In the genomic region with DNA sequence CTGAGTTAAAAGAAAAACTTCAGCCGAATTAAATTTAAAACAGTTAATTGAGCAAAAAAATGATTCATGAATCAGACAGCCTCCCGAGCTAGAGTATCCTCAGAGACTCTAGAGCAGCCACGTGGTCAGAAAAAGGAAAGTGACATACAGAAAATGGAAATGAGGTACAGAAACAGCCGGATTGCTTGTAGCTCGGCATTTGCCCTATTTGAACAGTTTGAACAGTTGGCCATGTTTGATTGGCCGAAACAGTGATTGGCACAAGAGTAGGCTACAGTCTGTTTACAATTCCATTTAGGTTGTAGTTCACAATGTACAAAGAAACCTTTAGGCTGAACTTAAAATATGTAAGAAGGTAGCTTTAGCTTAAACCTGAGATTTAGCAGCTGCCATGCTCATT, we compare ENCODE assay signal across 20 cellular contexts. TPM values are rescaled to one million over a fixed set of nuclear protein-coding genes. Genes with fewer than 3 reads are reported as not detected.
A peak's percentile ranks its signal among the peaks of the same experiment; 100 is the strongest.
DNase-seq lines count a peak whose midpoint lies in the region; ATAC-seq and TF ChIP-seq lines count a peak whose summit lies in the region.
"Had no signal": no experiment of that assay in that cellular context is flagged by ENCODE, and none has a peak within 500 bp of the region (broad histone marks: within the 10 kb centered on the region; RNA-seq: fewer than 3 reads in every experiment).

No MANE protein-coding gene starts in this region.

- H3T11ph ChIP-seq in H9 (ENCODE audit: low read length), result no peak overlapping the region

- H3K14ac ChIP-seq in H9 (ENCODE audit: insufficient read depth, low read length), result no peak overlapping the region

- 0 out of 2 replicates have a peak, but pooled peaks cover 5% of the 10 kb centered on the region for H3F3A ChIP-seq in MM.1S (ENCODE audit: insufficient read depth, low read length)

- H2AFZ ChIP-seq in MM.1S (ENCODE audit: low read length), result no peak overlapping the region
- peak overlapping the region; percentile 57 for H2AFZ ChIP-seq in osteoblast (ENCODE audit: low read length)
- H2AFZ ChIP-seq in H9 (ENCODE audit: low read length), result no peak overlapping the region

- no peak overlapping the region for H3K18ac ChIP-seq in H9 (ENCODE audit: insufficient read length, low read depth, low read length)

- intact Hi-C loops in activated B cell treated with CpG ODN at 0.5 μM for 24 hours (cut with micrococcal nuclease), result no loop called here

- no peak overlapping the region for H3K4ac ChIP-seq in H9 (ENCODE audit: low read depth, low read length)

- no peaks in the 10 kb centered on the region for H3K27me3 ChIP-seq in MM.1S (replicated peaks; ENCODE audit: insufficient read depth, low read length)
- peaks cover 12% of the 10 kb centered on the region for H3K27me3 ChIP-seq in osteoblast (ENCODE audit: insufficient read depth, low read length)
- no peaks in the 10 kb centered on the region for H3K27me3 ChIP-seq in H9 (ENCODE audit: insufficient read depth, low read length)
- no peaks in the 10 kb centered on the region for H3K27me3 ChIP-seq in HAP-1 (ENCODE audit: low read depth)
- H3K27me3 ChIP-seq: breast epithelium had no signal

- H4K8ac ChIP-seq in H9 (replicated peaks; ENCODE audit: insufficient read length, low read depth, low read length), result no peak overlapping the region

- peaks cover 14% of the 10 kb centered on the region for H3K4me1 Mint-ChIP-seq in activated B cell treated with CpG ODN at 0.5 μM for 24 hours
- peaks cover 3% of the 10 kb centered on the region in 2 experiments for H3K4me1 Mint-ChIP-seq in H9

- no peak overlapping the region for H2BK120ac ChIP-seq in H9 (ENCODE audit: low read depth, low read length, poor library complexity, severe bottlenecking)

- H3K27ac ChIP-seq in MM.1S (ENCODE audit: low read length), result no peak overlapping the region; the same call in 1 of the 2 replicates
- no peak overlapping the region for H3K27ac ChIP-seq in osteoblast (ENCODE audit: low read depth, low read length)
- no peak overlapping the region for H3K27ac ChIP-seq in H9 (ENCODE audit: insufficient read length, low read depth, low read length)
- H3K27ac ChIP-seq: breast epithelium had no signal

- peaks cover 15% of the 10 kb centered on the region; the same call in 1 of the 2 replicates for H3K4me1 ChIP-seq in MM.1S (ENCODE audit: low read length)
- H3K4me1 ChIP-seq in osteoblast (ENCODE audit: insufficient read depth, low read length), result no peaks in the 10 kb centered on the region
- no peaks in the 10 kb centered on the region for H3K4me1 ChIP-seq in H9 (ENCODE audit: insufficient read depth, low read length)
- H3K4me1 ChIP-seq in HAP-1, result no peaks in the 10 kb centered on the region
- H3K4me1 ChIP-seq: breast epithelium had no signal

- CTCF ChIA-PET in activated B cell treated with CpG ODN at 0.5 μM for 24 hours (lab: Charles Lee), result no interaction called here

- no CpG with 5 or more reads among the region's 6 CpGs for whole genome bisulfite sequencing in H9 (ENCODE audit: extremely low coverage, insufficient read length, low lambda C conversion rate)

- DNase-seq in Daoy (ENCODE audit: low read depth) (peak; percentile 63), MM.1S (peak; percentile 18), activated B cell treated with CpG ODN at 0.5 μM for 24 hours (no peak), osteoblast (ENCODE audit: insufficient read length, low spot score, missing footprints) (no peak), H9 (no peak), HAP-1 (ENCODE audit: low spot score in 2 of 2) (no peak)
- DNase-seq: activated CD4-positive, alpha-beta T cell treated with anti-CD3 and anti-CD28 coated beads for 36 hours; activated naive CD4-positive, alpha-beta T cell treated with Interleukin-2 at 50 U/mL for 16 hours; activated T-cell treated with anti-CD3 and anti-CD28 coated beads, Interleukin-2, amount 50 U/mL, for 48 hours; amniotic stem cell; CD4-positive, alpha-beta T cell; NCI-H2107; NCI-H524; OCI-M1; Right ventricle myocardium superior had no signal

- H3K4me3 ChIP-seq in MM.1S (ENCODE audit: low read length) (no peak overlapping the region), osteoblast (ENCODE audit: insufficient read depth, low read length) (no peak overlapping the region), HAP-1 (no peak overlapping the region)
- H3K4me3 ChIP-seq: breast epithelium had no signal

- no peak overlapping the region for H4K91ac ChIP-seq in H9 (ENCODE audit: insufficient read length, low read depth, low read length)

- H3K79me2 ChIP-seq in MM.1S (ENCODE audit: low read length) (no peaks in the 10 kb centered on the region), osteoblast (ENCODE audit: insufficient read depth, low read length) (no peaks in the 10 kb centered on the region), H9 (ENCODE audit: insufficient read depth, low read length) (no peaks in the 10 kb centered on the region)

- no peaks in the 10 kb centered on the region for H3K79me1 ChIP-seq in H9 (ENCODE audit: insufficient read depth, low read depth, low read length, poor library complexity, severe bottlenecking)

- H3K4me2 ChIP-seq in MM.1S (ENCODE audit: low read depth, low read length) (peak overlapping the region; percentile 24; the same call in 1 of the 2 replicates), osteoblast (ENCODE audit: insufficient read depth, low read length) (no peak overlapping the region), H9 (ENCODE audit: insufficient read depth, insufficient read length, low read length) (no peak overlapping the region)

- H3K27me3 Mint-ChIP-seq in activated B cell treated with CpG ODN at 0.5 μM for 24 hours (no peaks in the 10 kb centered on the region), H9 (ENCODE audit: low read depth) (peaks cover 1% of the 10 kb centered on the region; the same call in 1 of the 2 replicates)
- H3K27me3 Mint-ChIP-seq: dendritic cell treated with granulocyte-macrophage colony-stimulating factor and Interleukin-4, amounts not matched to agents 40 ng/mL and 50 ng/mL, for 4 days; progenitor cell of endocrine pancreas had no signal

- no peak overlapping the region for H2AK5ac ChIP-seq in H9 (ENCODE audit: insufficient read length, low read length)

- no peak overlapping the region for H3K56ac ChIP-seq in H9 (ENCODE audit: insufficient read length, low read depth, low read length)

- peak; percentile 48 for ATAC-seq in activated B cell treated with CpG ODN at 0.5 μM for 24 hours (ENCODE audit: low read depth)
- ATAC-seq in GM21528 (IDR thresholded peaks at IDR 0.05; ENCODE audit: low FRiP score, unreplicated experiment), result no peak
- no peak for ATAC-seq in HG03097 (IDR thresholded peaks at IDR 0.05; ENCODE audit: low FRiP score, unreplicated experiment)
- ATAC-seq: activated CD4-positive, alpha-beta T cell treated with anti-CD3 and anti-CD28 coated beads for 36 hours had no signal

- no peak overlapping the region for H2BK15ac ChIP-seq in H9 (ENCODE audit: low read depth, low read length)

- no peaks in the 10 kb centered on the region for H3K9me3 ChIP-seq in MM.1S (replicated peaks; ENCODE audit: insufficient read depth, low read length)
- H3K9me3 ChIP-seq in osteoblast (ENCODE audit: low read depth, low read length), result no peaks in the 10 kb centered on the region
- no peaks in the 10 kb centered on the region for H3K9me3 ChIP-seq in H9 (ENCODE audit: control insufficient read depth, low read depth, low read length)
- no peaks in the 10 kb centered on the region for H3K9me3 ChIP-seq in HAP-1
- H3K9me3 ChIP-seq: breast epithelium had no signal

- H3K9me3 Mint-ChIP-seq in activated B cell treated with CpG ODN at 0.5 μM for 24 hours (no peaks in the 10 kb centered on the region), H9 (no peaks in the 10 kb centered on the region; a peak in 1 of 5 replicates)
- H3K9me3 Mint-ChIP-seq: CD4-positive, alpha-beta T cell; dendritic cell treated with granulocyte-macrophage colony-stimulating factor and Interleukin-4, amounts not matched to agents 40 ng/mL and 50 ng/mL, for 4 days had no signal

- H3K4me3 Mint-ChIP-seq in activated B cell treated with CpG ODN at 0.5 μM for 24 hours (no peak overlapping the region), H9 (no peak overlapping the region)
- H3K4me3 Mint-ChIP-seq: activated CD4-positive, alpha-beta T cell treated with anti-CD3 and anti-CD28 coated beads for 36 hours; CD4-positive, alpha-beta T cell; dendritic cell treated with granulocyte-macrophage colony-stimulating factor and Interleukin-4, amounts not matched to agents 40 ng/mL and 50 ng/mL, for 4 days had no signal

- H2BK12ac ChIP-seq in H9 (ENCODE audit: insufficient read length, low read depth, low read length), result no peak overlapping the region

- no peak overlapping the region for H2BK5ac ChIP-seq in H9 (ENCODE audit: insufficient read length, low read length)

- H4K20me1 ChIP-seq in MM.1S (ENCODE audit: insufficient read depth, low read length) (no peaks in the 10 kb centered on the region), osteoblast (ENCODE audit: insufficient read depth, low read length) (no peaks in the 10 kb centered on the region), H9 (ENCODE audit: control insufficient read depth, insufficient read depth, insufficient read length) (no peaks in the 10 kb centered on the region)

- H3K23ac ChIP-seq in H9 (ENCODE audit: insufficient read length, low read depth, low read length), result no peak overlapping the region

- H3K9ac ChIP-seq in MM.1S (ENCODE audit: low read length), result no peak overlapping the region
- H3K9ac ChIP-seq in H9 (ENCODE audit: extremely low read depth, insufficient read length, low read length), result no peak overlapping the region

- H3K36me3 ChIP-seq in MM.1S (replicated peaks; ENCODE audit: insufficient read depth, low read length) (no peaks in the 10 kb centered on the region), osteoblast (ENCODE audit: insufficient read depth, low read length) (no peaks in the 10 kb centered on the region), HAP-1 (replicated peaks) (no peaks in the 10 kb centered on the region)
- H3K36me3 ChIP-seq: breast epithelium had no signal

- no peak overlapping the region for H4K5ac ChIP-seq in H9 (ENCODE audit: insufficient read length, low read depth, low read length)

- no peaks in the 10 kb centered on the region for H3K9me2 ChIP-seq in MM.1S (replicated peaks; ENCODE audit: insufficient read depth, low read length)

- H3K27ac Mint-ChIP-seq in activated B cell treated with CpG ODN at 0.5 μM for 24 hours (no peak overlapping the region), H9 (no peak overlapping the region)
- H3K27ac Mint-ChIP-seq: activated CD4-positive, alpha-beta T cell treated with anti-CD3 and anti-CD28 coated beads for 36 hours; CD4-positive, alpha-beta T cell; dendritic cell treated with granulocyte-macrophage colony-stimulating factor and Interleukin-4, amounts not matched to agents 40 ng/mL and 50 ng/mL, for 4 days; progenitor cell of endocrine pancreas had no signal

- no peak overlapping the region for H2BK20ac ChIP-seq in H9 (ENCODE audit: low read depth, low read length, poor library complexity, severe bottlenecking)

- POLR2A ChIA-PET in activated B cell treated with CpG ODN at 0.5 μM for 24 hours (lab: Charles Lee), result interaction anchor here (2.0 kb wide), 1 partner anchor 13 kb away, joined by 8 read pairs; a partner anchor contains a TSS

- TF ChIP-seq CTCF in MM.1S (IDR thresholded peaks at IDR 0.05; ENCODE audit: low read length) (no peak), activated B cell treated with CpG ODN at 0.5 μM for 24 hours (IDR thresholded peaks at IDR 0.05) (no peak), osteoblast (IDR thresholded peaks at IDR 0.05; ENCODE audit: extremely low read depth, low read depth, low read length) (no peak), H9 (conservative IDR thresholded peaks at IDR 0.05) (no peak)

- H3K36me3 Mint-ChIP-seq in activated B cell treated with CpG ODN at 0.5 μM for 24 hours (ENCODE audit: low read depth) (no peaks in the 10 kb centered on the region), H9 (ENCODE audit: insufficient read depth in 1 of 3, low read depth in 3 of 3) (no peaks in the 10 kb centered on the region)

- no peaks in the 10 kb centered on the region for H3K23me2 ChIP-seq in H9 (ENCODE audit: insufficient read length, low read depth, low read length, poor library complexity, severe bottlenecking)

- in situ Hi-C loops in HAP-1 (cut with MboI; ENCODE audit: low sequenced_read_pairs), result no loop called here

RNA-seq across cellular contexts. Expression of a gene that starts 12.9 kb away (rescaled TPM):
- total RNA-seq in Daoy (2014; rRNA removed; shearing (Covaris generic)), result 89.7 and 96.9 TPM in 2 replicates
- 174 and 190 TPM in 2 replicates for total RNA-seq in activated B cell treated with CpG ODN at 0.5 μM for 24 hours
- 55.0 and 62.8 TPM in 2 replicates for total RNA-seq in osteoblast
- total RNA-seq in H9 (2021), result 115 and 128 TPM in 2 replicates

Comparison
In these comparisons a context has a peak if more than half of its experiments do, and no peak if none do; other contexts are left out.
1. DNase-seq: peak in Daoy (single experiment) and MM.1S (single experiment); none in activated B cell treated with CpG ODN at 0.5 μM for 24 hours (single experiment), osteoblast (single experiment), H9 (single experiment) and HAP-1 (0 of 2).